In the genomic region with DNA sequence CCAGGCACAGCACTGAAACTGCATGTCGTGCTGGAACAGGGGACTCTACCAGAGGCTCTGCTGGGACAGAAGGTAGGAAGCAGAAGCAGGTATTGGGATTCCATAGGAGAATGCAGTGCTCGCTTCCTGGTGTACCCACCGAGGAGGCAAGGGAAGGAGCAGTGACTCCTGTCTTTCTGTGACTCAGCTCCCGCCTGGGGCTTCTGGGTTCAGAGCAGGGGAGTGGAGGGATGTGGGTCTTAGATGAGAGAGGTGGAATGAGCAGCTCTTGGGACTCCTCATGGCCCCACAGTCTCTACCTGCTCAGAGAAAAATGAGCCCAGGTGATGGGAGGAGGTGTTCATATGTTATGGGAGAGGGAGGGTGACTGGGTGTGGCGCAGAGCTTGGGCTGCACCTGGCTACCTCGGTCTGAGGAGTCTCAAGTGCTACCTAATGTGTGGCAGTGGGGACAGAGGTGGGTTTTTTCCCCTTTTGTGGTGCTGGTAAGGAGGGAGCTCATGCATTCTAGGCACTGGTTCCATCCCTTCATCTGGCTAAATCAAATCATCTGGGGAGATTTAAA, we compare ENCODE assay signal across 1 cellular context.
TF ChIP-seq lines count a peak whose summit lies in the region.

No MANE protein-coding gene starts in this region.

TF ChIP-seq in H1, 55 proteins besides CTCF, POLR2A, EP300 and RAD21:
- no peak for TF ChIP-seq TAF7 (optimal IDR thresholded peaks at IDR 0.05; ENCODE audit: borderline replicate concordance, low read depth, low read length)
- TF ChIP-seq RBBP5 (IDR thresholded peaks at IDR 0.05; ENCODE audit: borderline replicate concordance, low read depth, low read length): no peak
- TF ChIP-seq BACH1 (IDR thresholded peaks at IDR 0.05; ENCODE audit: low read length): no peak
- TF ChIP-seq RXRA (IDR thresholded peaks at IDR 0.05; ENCODE audit: insufficient read depth, low read depth, low read length): no peak
- TF ChIP-seq SAP30 (IDR thresholded peaks at IDR 0.05; ENCODE audit: insufficient read depth, insufficient replicate concordance, low read length): no peak
- no peak for TF ChIP-seq EZH2 (IDR thresholded peaks at IDR 0.05; ENCODE audit: low read depth, low read length, severe bottlenecking)
- no peak for TF ChIP-seq SIRT6 (IDR thresholded peaks at IDR 0.05; ENCODE audit: low read length)
- TF ChIP-seq ASH2L (IDR thresholded peaks at IDR 0.05; ENCODE audit: low read length): no peak
- no peak for TF ChIP-seq CBX5 (IDR thresholded peaks at IDR 0.05; ENCODE audit: low read depth, low read length)
- no peak for TF ChIP-seq TAF1 (IDR thresholded peaks at IDR 0.05; ENCODE audit: low read depth, low read length)
